ENCODE assay signal across 35 cellular contexts in the genomic region with DNA sequence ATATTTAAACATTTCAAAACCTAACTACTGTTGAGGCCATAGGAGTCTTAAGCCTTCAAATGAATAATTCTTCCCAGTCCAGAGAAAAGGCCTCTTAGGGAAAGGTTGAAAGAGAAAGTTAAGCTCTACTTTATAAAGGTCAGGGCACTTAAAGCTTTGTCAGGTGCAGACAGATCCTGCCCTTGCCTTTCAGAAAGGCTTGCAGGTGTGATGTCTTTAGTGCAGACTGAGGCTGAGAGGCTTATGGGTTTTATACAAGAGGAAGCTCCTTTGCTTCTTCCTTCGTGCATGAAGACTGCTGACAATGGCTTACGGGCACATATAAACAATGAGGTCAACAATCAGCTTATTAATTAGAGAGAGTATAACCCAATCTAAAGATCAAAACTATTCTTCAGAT.
"Had no signal": no experiment of that assay in that cellular context is flagged by ENCODE, and none has a peak within 500 bp of the region (broad histone marks: within the 10 kb centered on the region; RNA-seq: fewer than 3 reads in every experiment).

No MANE protein-coding gene starts in this region.

- H3K27me3 ChIP-seq: SJSA1 had no signal

- H3K27me3 Mint-ChIP-seq: activated CD4-positive, alpha-beta memory T cell treated with anti-CD3 and anti-CD28 coated beads for 36 hours; activated naive CD8-positive, alpha-beta T cell; activated naive CD8-positive, alpha-beta T cell treated with anti-CD3 and anti-CD28 coated beads, Interleukin-2, amount 50 U/mL, for 24 hours; brain had no signal

- H3K9ac ChIP-seq: KMS-11, SK-N-SH had no signal

- DNase-seq: activated CD4-positive, alpha-beta memory T cell treated with anti-CD3 and anti-CD28 coated beads for 36 hours; activated CD4-positive, alpha-beta T cell treated with anti-CD3 and anti-CD28 coated beads for 4 hours; activated CD4-positive, alpha-beta T cell treated with anti-CD3 and anti-CD28 coated beads, Interleukin-2, amount 50 U/mL, for 1 hour; activated CD4-positive, CD25-positive, alpha-beta regulatory T cell treated with anti-CD3 and anti-CD28 coated beads, Interleukin-2, amount 50 U/mL, for 72 hours; activated CD8-positive, alpha-beta memory T cell treated with anti-CD3 and anti-CD28 coated beads, Interleukin-2, amount 50 U/mL, for 4 hours; activated gamma-delta T cell treated with Interleukin-2 at 50 U/mL for 16 hours; activated naive CD4-positive, alpha-beta T cell treated with anti-CD3 and anti-CD28 coated beads for 36 hours; activated naive CD8-positive, alpha-beta T cell treated with anti-CD3 and anti-CD28 coated beads, Interleukin-2, amount 50 U/mL, for 24 hours; activated T-cell treated with anti-CD3 and anti-CD28 coated beads for 4 hours; activated T-cell treated with anti-CD3 and anti-CD28 coated beads, Interleukin-2, amount 50 U/mL, for 4 hours; anterior cingulate cortex; central memory CD4-positive, alpha-beta T cell; NCI-H1092 treated with DMSO at 0.1 percent for 48 hours; NCI-H1417; NCI-H146; NCI-H187; NCI-H2029 treated with DMSO at 0.1 percent for 48 hours; NCI-H2107; NCI-H226; NCI-H446 treated with DMSO at 0.1 percent for 48 hours; NCI-H526; NCI-H748 treated with DMSO at 0.1 percent for 48 hours; OCI-M1; SHP77 treated with DMSO at 0.1 percent for 48 hours; SK-N-SH had no signal

- H3K27ac ChIP-seq: KMS-11, SJSA1 had no signal

- H3K27ac Mint-ChIP-seq: activated CD4-positive, alpha-beta memory T cell treated with anti-CD3 and anti-CD28 coated beads for 36 hours; activated naive CD4-positive, alpha-beta T cell treated with anti-CD3 and anti-CD28 coated beads for 36 hours; activated naive CD8-positive, alpha-beta T cell; activated naive CD8-positive, alpha-beta T cell treated with anti-CD3 and anti-CD28 coated beads, Interleukin-2, amount 50 U/mL, for 24 hours; activated T-helper 1 cell treated with anti-CD3 and anti-CD28 coated beads, Interleukin-12 subunit alpha, Interleukin-12 subunit beta, Interleukin-2, Interleukin-4 antibody, amounts not matched to agents 30 ng/mL and 10 ng/mL and 1 ng/mL, durations not matched to agents 14 hours and 24 hours and 36 hours; brain; T-helper 1 cell treated with Interleukin-12 subunit alpha and Interleukin-12 subunit beta and Interleukin-4 antibody, amounts not matched to agents 30 μg/mL and 1 μg/mL, for 36 hours; T-helper 2 cell treated with Interferon-gamma antibody and Interleukin-4, amounts not matched to agents 5 μg/mL and 100 μg/mL, for 36 hours; WTC11 had no signal

- H3K4me3 Mint-ChIP-seq: activated CD4-positive, alpha-beta memory T cell treated with anti-CD3 and anti-CD28 coated beads for 36 hours; activated naive CD4-positive, alpha-beta T cell treated with anti-CD3 and anti-CD28 coated beads for 36 hours; activated naive CD8-positive, alpha-beta T cell; activated naive CD8-positive, alpha-beta T cell treated with anti-CD3 and anti-CD28 coated beads, Interleukin-2, amount 50 U/mL, for 24 hours; activated T-cell treated with anti-CD3 and anti-CD28 coated beads, Interleukin-2, amount 50 U/mL, for 4 hours; activated T-helper 1 cell treated with anti-CD3 and anti-CD28 coated beads, Interleukin-12 subunit alpha, Interleukin-12 subunit beta, Interleukin-2, Interleukin-4 antibody, amounts not matched to agents 30 ng/mL and 10 ng/mL and 1 ng/mL, durations not matched to agents 14 hours and 24 hours and 36 hours; brain; T-helper 1 cell treated with Interleukin-12 subunit alpha and Interleukin-12 subunit beta and Interleukin-4 antibody, amounts not matched to agents 30 μg/mL and 1 μg/mL, for 36 hours; T-helper 2 cell treated with Interferon-gamma antibody and Interleukin-4, amounts not matched to agents 5 μg/mL and 100 μg/mL, for 36 hours; WTC11 had no signal

- H3K4me3 ChIP-seq: SJSA1 had no signal

- ATAC-seq: activated naive CD8-positive, alpha-beta T cell treated with anti-CD3 and anti-CD28 coated beads, Interleukin-2, amount 50 U/mL, for 24 hours; activated T-cell treated with anti-CD3 and anti-CD28 coated beads, Interleukin-2, amount 50 U/mL, for 4 hours; WTC11 had no signal

- H3K9me3 ChIP-seq: SJSA1, SK-N-SH had no signal

- H3K4me2 ChIP-seq: KMS-11, SK-N-SH had no signal

- H3K36me3 ChIP-seq: SJSA1 had no signal

- H3K9me3 Mint-ChIP-seq: activated CD4-positive, alpha-beta memory T cell treated with anti-CD3 and anti-CD28 coated beads for 36 hours; activated naive CD4-positive, alpha-beta T cell treated with anti-CD3 and anti-CD28 coated beads for 36 hours; activated naive CD8-positive, alpha-beta T cell treated with anti-CD3 and anti-CD28 coated beads, Interleukin-2, amount 50 U/mL, for 24 hours; activated T-helper 1 cell treated with anti-CD3 and anti-CD28 coated beads, Interleukin-12 subunit alpha, Interleukin-12 subunit beta, Interleukin-2, Interleukin-4 antibody, amounts not matched to agents 30 ng/mL and 10 ng/mL and 1 ng/mL, durations not matched to agents 14 hours and 24 hours and 36 hours; brain; T-helper 1 cell treated with Interleukin-12 subunit alpha and Interleukin-12 subunit beta and Interleukin-4 antibody, amounts not matched to agents 30 μg/mL and 1 μg/mL, for 36 hours; T-helper 2 cell treated with Interferon-gamma antibody and Interleukin-4, amounts not matched to agents 5 μg/mL and 100 μg/mL, for 36 hours had no signal

- H3K4me1 Mint-ChIP-seq: activated naive CD8-positive, alpha-beta T cell treated with anti-CD3 and anti-CD28 coated beads, Interleukin-2, amount 50 U/mL, for 24 hours; brain had no signal

- H3K36me3 Mint-ChIP-seq: activated CD4-positive, alpha-beta memory T cell treated with anti-CD3 and anti-CD28 coated beads for 36 hours; activated naive CD8-positive, alpha-beta T cell; brain; WTC11 had no signal

- H3K4me1 ChIP-seq: SJSA1 had no signal

- FAIRE-seq: bronchial epithelial cell, colon had no signal
